In the genomic region with DNA sequence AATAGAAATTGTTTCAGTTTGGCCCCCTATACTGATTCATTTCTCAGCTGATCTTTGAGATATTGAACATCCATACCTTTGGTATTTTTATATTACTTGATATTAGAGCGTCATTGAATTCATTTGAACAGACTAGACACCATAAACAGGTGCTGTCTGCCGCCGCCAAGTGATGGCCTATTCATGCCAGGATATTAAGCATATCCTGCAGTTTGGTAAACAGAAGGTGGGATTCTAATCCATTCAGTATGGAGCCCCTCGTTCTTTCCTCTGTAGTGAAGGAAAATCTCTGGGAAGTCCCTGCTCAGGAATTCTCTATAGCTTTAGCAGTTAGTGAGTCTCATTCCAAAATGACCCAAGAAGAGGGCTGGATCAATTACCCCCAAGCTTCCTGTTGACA, we compare ENCODE assay signal across 20 cellular contexts. TPM values are rescaled to one million over a fixed set of nuclear protein-coding genes. Genes with fewer than 3 reads are reported as not detected.
DNase-seq lines count a peak whose midpoint lies in the region; ATAC-seq, FAIRE-seq and TF ChIP-seq lines count a peak whose summit lies in the region.
"Had no signal": no experiment of that assay in that cellular context is flagged by ENCODE, and none has a peak within 500 bp of the region (broad histone marks: within the 10 kb centered on the region; RNA-seq: fewer than 3 reads in every experiment).

No MANE protein-coding gene starts in this region.

- DNase-seq in SK-N-SH (no peak), esophagus squamous epithelium (lab: John Stamatoyannopoulos, UW) (no peak), osteocyte (ENCODE audit: extremely low spot score, unreplicated experiment) (no peak), upper lobe of left lung (no peak), small intestine (no peak), prostate gland (ENCODE audit: low spot score) (no peak)
- DNase-seq in activated CD4-positive, alpha-beta T cell treated with anti-CD3 and anti-CD28 coated beads, Interleukin-2, amount 10 ng/mL, durations not matched to agents 7 days and 5 days = no peak
- DNase-seq: activated CD4-positive, CD25-positive, alpha-beta regulatory T cell; activated naive CD4-positive, alpha-beta T cell treated with anti-CD3 and anti-CD28 coated beads, Interleukin-2, amount 10 ng/mL, durations not matched to agents 7 days and 5 days; caudate nucleus; CD4-positive, alpha-beta T cell; left colon; NCI-H1694; NCI-H524; substantia nigra had no signal

- no peaks in the 10 kb centered on the region for H3K27me3 Mint-ChIP-seq in osteocyte (ENCODE audit: unreplicated experiment)
- no peaks in the 10 kb centered on the region for H3K27me3 Mint-ChIP-seq in activated CD4-positive, alpha-beta T cell treated with anti-CD3 and anti-CD28 coated beads, Interleukin-2, amount 10 ng/mL, durations not matched to agents 7 days and 5 days
- H3K27me3 Mint-ChIP-seq: activated naive CD4-positive, alpha-beta T cell treated with anti-CD3 and anti-CD28 coated beads, Interleukin-2, amount 10 ng/mL, durations not matched to agents 7 days and 5 days; CD4-positive, alpha-beta T cell had no signal

- TF ChIP-seq EP300 in SK-N-SH (IDR thresholded peaks at IDR 0.05; ENCODE audit: borderline replicate concordance in 1 of 2, low read depth in 1 of 2, low read length in 1 of 2) = no peak
- TF ChIP-seq EP300 in upper lobe of left lung (IDR thresholded peaks at IDR 0.05) = no peak

- CTCF ChIA-PET in SK-N-SH (lab: Yijun Ruan, JAX) = no interaction called here
- CTCF ChIA-PET in activated CD4-positive, alpha-beta T cell treated with anti-CD3 and anti-CD28 coated beads, Interleukin-2, amount 10 ng/mL, durations not matched to agents 7 days and 5 days (lab: Charles Lee) = no interaction called here

- no peaks in the 10 kb centered on the region for H3K9me3 ChIP-seq in SK-N-SH
- H3K9me3 ChIP-seq in esophagus squamous epithelium = no peaks in the 10 kb centered on the region
- no peaks in the 10 kb centered on the region for H3K9me3 ChIP-seq in upper lobe of left lung
- no peaks in the 10 kb centered on the region for H3K9me3 ChIP-seq in small intestine (ENCODE audit: control insufficient read depth, low read depth)
- no peaks in the 10 kb centered on the region for H3K9me3 ChIP-seq in prostate gland

- H3K4me2 ChIP-seq in SK-N-SH = 0 out of 2 replicates have a peak overlapping the region, but pooled peaks have one; percentile 20

- H3K27ac ChIP-seq in SK-N-SH (ENCODE audit: low read depth in 2 of 2, low read length in 1 of 2) = peak overlapping the region in 1 of 2 experiments; percentile 97; a peak in 2 of 4 replicates
- peak overlapping the region; percentile 28 to 87 (median 68) for H3K27ac ChIP-seq in esophagus squamous epithelium
- H3K27ac ChIP-seq in upper lobe of left lung = peak overlapping the region; percentile 70 to 89 (median 84)
- H3K27ac ChIP-seq in small intestine (ENCODE audit: low read depth in 1 of 2, low read length in 1 of 2) = peak overlapping the region in 1 of 2 donors; percentile 75
- no peak overlapping the region for H3K27ac ChIP-seq in prostate gland
- H3K27ac ChIP-seq: 22Rv1 had no signal

- H3F3A ChIP-seq in SK-N-SH (replicated peaks; ENCODE audit: insufficient read depth) = peaks cover 16% of the 10 kb centered on the region

- H3K4me3 ChIP-seq in SK-N-SH (ENCODE audit: low read depth in 2 of 2, low read length in 1 of 2) (no peak overlapping the region), esophagus squamous epithelium (no peak overlapping the region), upper lobe of left lung (no peak overlapping the region), small intestine (ENCODE audit: low read depth in 1 of 2, low read length in 2 of 2) (no peak overlapping the region), prostate gland (no peak overlapping the region)

- H3K4me3 Mint-ChIP-seq in osteocyte (ENCODE audit: unreplicated experiment) = no peak overlapping the region
- H3K4me3 Mint-ChIP-seq in activated CD4-positive, alpha-beta T cell treated with anti-CD3 and anti-CD28 coated beads, Interleukin-2, amount 10 ng/mL, durations not matched to agents 7 days and 5 days = no peak overlapping the region
- H3K4me3 Mint-ChIP-seq: activated naive CD4-positive, alpha-beta T cell treated with anti-CD3 and anti-CD28 coated beads, Interleukin-2, amount 10 ng/mL, durations not matched to agents 7 days and 5 days; CD4-positive, alpha-beta T cell; neural crest cell had no signal

- H3K9me3 Mint-ChIP-seq in osteocyte (ENCODE audit: unreplicated experiment) = no peaks in the 10 kb centered on the region
- H3K9me3 Mint-ChIP-seq in activated CD4-positive, alpha-beta T cell treated with anti-CD3 and anti-CD28 coated beads, Interleukin-2, amount 10 ng/mL, durations not matched to agents 7 days and 5 days = peaks cover 14% of the 10 kb centered on the region
- H3K9me3 Mint-ChIP-seq: CD4-positive, alpha-beta T cell had no signal

- H3K9me2 ChIP-seq in SK-N-SH = no peaks in the 10 kb centered on the region

- H3K9ac ChIP-seq in SK-N-SH = peak overlapping the region; percentile 66

- POLR2A ChIA-PET in SK-N-SH (lab: Yijun Ruan, JAX) = no interaction called here
- POLR2A ChIA-PET in activated CD4-positive, alpha-beta T cell treated with anti-CD3 and anti-CD28 coated beads, Interleukin-2, amount 10 ng/mL, durations not matched to agents 7 days and 5 days (lab: Charles Lee) = no interaction called here

- ATAC-seq in SK-N-SH treated with all-trans-retinoic acid at 6 μM for 48 hours = no peak
- ATAC-seq in upper lobe of left lung (ENCODE audit: low FRiP score in 2 of 2) = no peak
- ATAC-seq: HCT116 had no signal

- intact Hi-C loops in esophagus squamous epithelium (cut with DNase I) = no loop called here
- intact Hi-C loops in prostate gland (cut with DNase I) = no loop called here

- no peak for TF ChIP-seq RAD21 in SK-N-SH (IDR thresholded peaks at IDR 0.05; ENCODE audit: low read length)

- no peak for FAIRE-seq in small intestine (lab: Jason Lieb, UNC)
- FAIRE-seq: endometrium had no signal

- H3K4me1 Mint-ChIP-seq in osteocyte (ENCODE audit: unreplicated experiment) = peaks cover 66% of the 10 kb centered on the region
- H3K4me1 Mint-ChIP-seq in activated CD4-positive, alpha-beta T cell treated with anti-CD3 and anti-CD28 coated beads, Interleukin-2, amount 10 ng/mL, durations not matched to agents 7 days and 5 days = peaks cover 40% of the 10 kb centered on the region

- H3K36me3 Mint-ChIP-seq in osteocyte (ENCODE audit: unreplicated experiment) = no peaks in the 10 kb centered on the region
- H3K36me3 Mint-ChIP-seq in activated CD4-positive, alpha-beta T cell treated with anti-CD3 and anti-CD28 coated beads, Interleukin-2, amount 10 ng/mL, durations not matched to agents 7 days and 5 days (ENCODE audit: low read depth) = peaks cover 11% of the 10 kb centered on the region

- H3K4me1 ChIP-seq in SK-N-SH (ENCODE audit: control insufficient read depth in 1 of 2, insufficient read depth in 2 of 2, low read depth in 1 of 2, low read length in 1 of 2) (peaks cover 0 to 33% of the 10 kb centered on the region in 2 experiments; a peak in 2 of 4 replicates), esophagus squamous epithelium (peaks cover 0 to 63% (median 41%) of the 10 kb centered on the region in 3 donors), upper lobe of left lung (peaks cover 31 to 65% (median 59%) of the 10 kb centered on the region in 4 donors), small intestine (ENCODE audit: control insufficient read depth in 2 of 2, insufficient read depth in 1 of 2, low read depth in 1 of 2, low read length in 1 of 2) (no peaks in the 10 kb centered on the region), prostate gland (replicated peaks) (no peaks in the 10 kb centered on the region)

- TF ChIP-seq POLR2A in esophagus squamous epithelium (IDR thresholded peaks at IDR 0.05) (no peak), upper lobe of left lung (IDR thresholded peaks at IDR 0.05) (no peak), prostate gland (IDR thresholded peaks at IDR 0.05) (no peak)

- peak overlapping the region; percentile 99 for H3K27ac Mint-ChIP-seq in osteocyte (ENCODE audit: unreplicated experiment)
- no peak overlapping the region for H3K27ac Mint-ChIP-seq in activated CD4-positive, alpha-beta T cell treated with anti-CD3 and anti-CD28 coated beads, Interleukin-2, amount 10 ng/mL, durations not matched to agents 7 days and 5 days
- H3K27ac Mint-ChIP-seq: activated naive CD4-positive, alpha-beta T cell treated with anti-CD3 and anti-CD28 coated beads, Interleukin-2, amount 10 ng/mL, durations not matched to agents 7 days and 5 days; CD4-positive, alpha-beta T cell had no signal

- H3K27me3 ChIP-seq in SK-N-SH (ENCODE audit: insufficient read depth) (no peaks in the 10 kb centered on the region), esophagus squamous epithelium (no peaks in the 10 kb centered on the region), upper lobe of left lung (no peaks in the 10 kb centered on the region), small intestine (ENCODE audit: control insufficient read depth in 2 of 2, insufficient read depth in 2 of 2, low read length in 2 of 2) (no peaks in the 10 kb centered on the region), prostate gland (replicated peaks; ENCODE audit: insufficient read depth) (no peaks in the 10 kb centered on the region)

- TF ChIP-seq CTCF in SK-N-SH (IDR thresholded peaks at IDR 0.05) (no peak), esophagus squamous epithelium (IDR thresholded peaks at IDR 0.05) (no peak), osteocyte (IDR thresholded peaks at IDR 0.05) (no peak), upper lobe of left lung (IDR thresholded peaks at IDR 0.05) (no peak), prostate gland (IDR thresholded peaks at IDR 0.05) (no peak)

- H3K36me3 ChIP-seq in SK-N-SH (replicated peaks in 1 of 2; ENCODE audit: control insufficient read depth in 1 of 2, insufficient read depth in 2 of 2, low read length in 1 of 2) (no peaks in the 10 kb centered on the region), esophagus squamous epithelium (no peaks in the 10 kb centered on the region), upper lobe of left lung (no peaks in the 10 kb centered on the region), small intestine (ENCODE audit: control insufficient read depth in 2 of 2, insufficient read depth in 2 of 2, low read length in 2 of 2) (no peaks in the 10 kb centered on the region), prostate gland (no peaks in the 10 kb centered on the region)

- no peaks in the 10 kb centered on the region for H3K79me2 ChIP-seq in SK-N-SH (ENCODE audit: insufficient read depth)

- H4K20me1 ChIP-seq in SK-N-SH (ENCODE audit: insufficient read depth) = no peaks in the 10 kb centered on the region

- peak overlapping the region; percentile 17; the same call in 1 of the 2 replicates for H2AFZ ChIP-seq in SK-N-SH (ENCODE audit: low read depth)

- 88% methylated on average over 4 of the region's 4 CpGs for WGBS in SK-N-SH (ENCODE audit: low lambda C conversion rate)
- 76 to 87% methylated on average over 4 of the region's 4 CpGs for WGBS in esophagus squamous epithelium, 2 donors
- WGBS in upper lobe of left lung, 2 donors = 68 to 77% methylated on average over 4 of the region's 4 CpGs
- 79 to 88% (median 85%) methylated on average over 4 of the region's 4 CpGs for WGBS in small intestine, 3 donors
- 91% methylated on average over 4 of the region's 4 CpGs for WGBS in prostate gland

RNA-seq across cellular contexts. Expression of a gene that starts 23.0 kb away (rescaled TPM):
- polyA plus RNA-seq in SK-N-SH (2012; rRNA removed) = 0.05 and 0.13 TPM in 2 replicates
- 0.04 and 0.10 TPM in 2 replicates for polyA plus RNA-seq in SK-N-SH (2012; cell fraction: cytosol; rRNA removed)
- polyA plus RNA-seq in SK-N-SH (2012; cell fraction: nucleus; rRNA removed) = 0.05 and 0.06 TPM in 2 replicates
- 1 to 10 TPM in 1 of 4 donors, under 1 TPM in 3; 0.42 to 1.3 (median 0.63) TPM for total RNA-seq in esophagus squamous epithelium
- total RNA-seq in osteocyte = not detected in 2 replicates
- 1 to 10 TPM in 4 of 6 donors, under 1 TPM in 2; under 0.01 to 3.3 (median 1.4) TPM for total RNA-seq in upper lobe of left lung
- polyA plus RNA-seq in small intestine = under 1 TPM; under 0.01 to 0.31 (median 0.22) TPM
- 100 to 1,000 TPM; 151 to 163 TPM for total RNA-seq in activated CD4-positive, alpha-beta T cell treated with anti-CD3 and anti-CD28 coated beads, Interleukin-2, amount 10 ng/mL, durations not matched to agents 7 days and 5 days
- under 1 TPM; 0.05 to 0.51 TPM for total RNA-seq in prostate gland
- total RNA-seq: neural crest cell had no signal

Comparison
In these comparisons a context has a peak if more than half of its experiments do, and no peak if none do; other contexts are left out.
1. H3K27ac ChIP-seq: peak in esophagus squamous epithelium (4 of 4) and upper lobe of left lung (4 of 4); none in prostate gland (0 of 2).
2. RNA of a gene that starts 23.0 kb away (total RNA-seq): 151 to 163 TPM in activated CD4-positive, alpha-beta T cell treated with anti-CD3 and anti-CD28 coated beads, Interleukin-2, amount 10 ng/mL, durations not matched to agents 7 days and 5 days; under 0.01 to 3.3 TPM in upper lobe of left lung, 0.42 to 1.3 TPM in esophagus squamous epithelium, 0.05 to 0.51 TPM in prostate gland and not detected in osteocyte; every median in the first group is over 10 times any median in the second.